15 cellular contexts compared by ENCODE assay signal in genomic region chr9:36118706-36119105, GRCh38. TPM values are rescaled to one million over a fixed set of nuclear protein-coding genes. Genes with fewer than 3 reads are reported as not detected.
DNase-seq lines count a peak whose midpoint lies in the region; ATAC-seq and TF ChIP-seq lines count a peak whose summit lies in the region.
"Had no signal": no experiment of that assay in that cellular context is flagged by ENCODE, and none has a peak within 500 bp of the region (broad histone marks: within the 10 kb centered on the region; RNA-seq: fewer than 3 reads in every experiment).

No MANE protein-coding gene starts in this region.

- H3K4me1 ChIP-seq in lung (ENCODE audit: control insufficient read depth in 2 of 2, insufficient read depth in 2 of 2, low read length in 2 of 2) (peaks cover 0 to 3% of the 10 kb centered on the region in 2 donors), mucosa of descending colon (ENCODE audit: low read depth) (no peaks in the 10 kb centered on the region)
- H3K4me1 ChIP-seq: A549 had no signal

- H3K27ac ChIP-seq in VCaP, result peak overlapping the region; percentile 53
- H3K27ac ChIP-seq in lung (ENCODE audit: low read depth in 1 of 2, low read length in 1 of 2), result no peak overlapping the region
- H3K27ac ChIP-seq: A549, HL-60 had no signal

- ATAC-seq in lung (ENCODE audit: insufficient read depth, low FRiP score) (peak; percentile 76), GM19395 (IDR thresholded peaks at IDR 0.05; ENCODE audit: unreplicated experiment) (no peak), mucosa of descending colon (no peak), HG03280 (IDR thresholded peaks at IDR 0.05; ENCODE audit: unreplicated experiment) (no peak)
- ATAC-seq: A549 had no signal

- no peaks in the 10 kb centered on the region for H3K9me3 ChIP-seq in lung (ENCODE audit: control insufficient read depth in 2 of 2, insufficient read depth in 1 of 2, low read length in 1 of 2)
- no peaks in the 10 kb centered on the region for H3K9me3 ChIP-seq in mucosa of descending colon
- H3K9me3 ChIP-seq: A549 had no signal

- H3K36me3 ChIP-seq in lung (ENCODE audit: control insufficient read depth in 2 of 2, insufficient read depth in 2 of 2, low read length in 2 of 2), result peaks cover 4 to 7% of the 10 kb centered on the region in 2 donors
- no peaks in the 10 kb centered on the region for H3K36me3 ChIP-seq in mucosa of descending colon (ENCODE audit: low read depth)

- H3K4me3 ChIP-seq in lung, result no peak overlapping the region
- no peak overlapping the region for H3K4me3 ChIP-seq in mucosa of descending colon
- H3K4me3 ChIP-seq: A549 had no signal

- H3K27me3 ChIP-seq in lung (ENCODE audit: control insufficient read depth, insufficient read depth), result no peaks in the 10 kb centered on the region

- intact Hi-C loops in mucosa of descending colon (cut with DNase I, micrococcal nuclease), result no loop called here

- peak; percentile 93 for DNase-seq in DMS79 treated with DMSO at 0.1 percent for 48 hours (lab: John Stamatoyannopoulos, UW)
- peak; percentile 2 to 28 for DNase-seq in NCI-H187 (lab: John Stamatoyannopoulos, UW)
- DNase-seq in lung (ENCODE audit: low spot score), result peak; percentile 64
- no peak for DNase-seq in CD1c-positive myeloid dendritic cell (ENCODE audit: extremely low spot score)
- DNase-seq in mucosa of descending colon, result no peak
- DNase-seq: CD4-positive, CD25-positive, alpha-beta regulatory T cell; KBM-7; NCI-H524 treated with DMSO at 0.1 percent for 48 hours; SIG-M5 had no signal

- 65 to 77% methylated on average over 15 of the region's 15 CpGs for WGBS in lung, 2 donors

- TF ChIP-seq CTCF in VCaP (conservative IDR thresholded peaks at IDR 0.05) (no peak), lung (IDR thresholded peaks at IDR 0.05; ENCODE audit: control extremely low read depth, extremely low read depth) (no peak), mucosa of descending colon (IDR thresholded peaks at IDR 0.05) (no peak)

RNA-seq across cellular contexts. Expression of gene GLIPR2, which starts 17.8 kb away (rescaled TPM):
- total RNA-seq in lung (100 to 1,000 TPM in 1 of 2 donors, 10 to 100 TPM in 1; 17.4 to 112 TPM), mucosa of descending colon (10 to 100 TPM; 28.1 to 58.4 (median 37.5) TPM)
- polyA plus RNA-seq in lung, result 10 to 100 TPM; 61.6 to 90.0 TPM
- total RNA-seq: OCI-LY7 had no signal

RNA-seq across cellular contexts. Expression of gene CCIN, which starts 50.5 kb away (rescaled TPM):
- total RNA-seq in lung (under 1 TPM in 1 of 2 donors, not detected in 1; 0.89 TPM), mucosa of descending colon (under 1 TPM in 1 of 3 donors, not detected in 2; 0.25 TPM)
- under 1 TPM; 0.12 to 0.15 TPM for polyA plus RNA-seq in lung
- total RNA-seq: OCI-LY7 had no signal
- polyA plus RNA-seq: A549 had no signal

Comparison
In these comparisons a context has a peak if more than half of its experiments do, and no peak if none do; other contexts are left out.
1. DNase-seq: peak in DMS79 treated with DMSO at 0.1 percent for 48 hours (single experiment), NCI-H187 (2 of 2) and lung (single experiment); none in CD1c-positive myeloid dendritic cell (single experiment) and mucosa of descending colon (0 of 3).